In the genomic region with DNA sequence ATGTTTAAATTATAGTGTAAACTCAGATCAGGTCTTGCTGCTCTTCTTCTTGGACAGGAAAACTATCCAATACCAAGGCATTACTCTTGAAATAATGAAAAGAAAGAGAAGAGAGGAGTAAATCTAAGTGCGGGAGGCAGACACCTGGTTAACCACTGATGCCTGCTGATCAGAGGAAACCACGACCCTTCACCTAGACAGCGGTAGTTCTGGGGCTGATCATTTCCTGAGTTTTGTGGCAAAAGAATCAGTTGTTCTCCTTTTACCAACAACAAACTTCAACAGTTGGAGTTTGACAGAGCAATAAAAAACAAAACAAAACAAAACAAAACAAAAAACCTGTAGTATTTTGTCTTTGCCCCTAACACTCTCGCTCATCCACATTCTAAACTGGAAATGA, we compare ENCODE assay signal across 16 cellular contexts. TPM values are rescaled to one million over a fixed set of nuclear protein-coding genes. Genes with fewer than 3 reads are reported as not detected.
DNase-seq lines count a peak whose midpoint lies in the region; ATAC-seq and TF ChIP-seq lines count a peak whose summit lies in the region.
"Had no signal": no experiment of that assay in that cellular context is flagged by ENCODE, and none has a peak within 500 bp of the region (broad histone marks: within the 10 kb centered on the region; RNA-seq: fewer than 3 reads in every experiment).

No MANE protein-coding gene starts in this region.

- TF ChIP-seq CTCF in MM.1S (IDR thresholded peaks at IDR 0.05; ENCODE audit: low read length) (no peak), Caco-2 (IDR thresholded peaks at IDR 0.05; ENCODE audit: insufficient read depth in 1 of 2, low read depth in 1 of 2, low read length in 1 of 2, severe bottlenecking in 1 of 2, unreplicated experiment in 1 of 2) (no peak)

- no peaks in the 10 kb centered on the region for H3K79me2 ChIP-seq in MM.1S (ENCODE audit: low read length)

- peaks cover 11% of the 10 kb centered on the region for H3K4me1 ChIP-seq in MM.1S (ENCODE audit: low read length)
- no peaks in the 10 kb centered on the region for H3K4me1 ChIP-seq in Caco-2
- H3K4me1 ChIP-seq: gastroesophageal sphincter, thyroid gland had no signal

- peak overlapping the region; percentile 25; the same call in 1 of the 2 replicates for H3K27ac ChIP-seq in MM.1S (ENCODE audit: low read length)
- H3K27ac ChIP-seq: gastroesophageal sphincter, thyroid gland had no signal

- H3F3A ChIP-seq in MM.1S (ENCODE audit: insufficient read depth, low read length) = peaks cover 4% of the 10 kb centered on the region; the same call in 1 of the 2 replicates

- H3K9me2 ChIP-seq in MM.1S (replicated peaks; ENCODE audit: insufficient read depth, low read length) = no peaks in the 10 kb centered on the region

- ATAC-seq in activated T-cell treated with anti-CD3 and anti-CD28 coated beads, Interleukin-2, amount 50 U/mL, for 72 hours (replicated peaks in 1 of 2) = no peak
- peak in 1 of 2 donors; percentile 21 for ATAC-seq in naive B cell (ENCODE audit: low read depth in 2 of 2)
- no peak for ATAC-seq in GM21360 (IDR thresholded peaks at IDR 0.05; ENCODE audit: unreplicated experiment)
- no peak for ATAC-seq in HG03354 (IDR thresholded peaks at IDR 0.05; ENCODE audit: poor library complexity, severe bottlenecking, unreplicated experiment)
- ATAC-seq: gastroesophageal sphincter had no signal

- H3K27me3 ChIP-seq in MM.1S (replicated peaks; ENCODE audit: insufficient read depth, low read length) (no peaks in the 10 kb centered on the region), Caco-2 (replicated peaks; ENCODE audit: control insufficient read depth, insufficient read depth, low read length) (no peaks in the 10 kb centered on the region)
- H3K27me3 ChIP-seq: gastroesophageal sphincter, thyroid gland had no signal

- BruUV-seq in Caco-2 (replicated peaks; lab: Mats Ljungman, UMichigan) = no TSS peak

- H2AFZ ChIP-seq in MM.1S (ENCODE audit: low read length) = peak overlapping the region; percentile 21; the same call in 1 of the 2 replicates

- H3K4me3 ChIP-seq in MM.1S (ENCODE audit: low read length) (0 out of 2 replicates have a peak overlapping the region, but pooled peaks have one; percentile 14), Caco-2 (ENCODE audit: low read depth, low read length) (no peak overlapping the region)
- H3K4me3 ChIP-seq: gastroesophageal sphincter, thyroid gland had no signal

- H3K4me2 ChIP-seq in MM.1S (ENCODE audit: low read depth, low read length) = peak overlapping the region; percentile 67

- H3K36me3 ChIP-seq in MM.1S (replicated peaks; ENCODE audit: insufficient read depth, low read length) = no peaks in the 10 kb centered on the region
- H3K36me3 ChIP-seq in Caco-2 (ENCODE audit: control insufficient read depth, insufficient read depth, low read length) = no peaks in the 10 kb centered on the region
- H3K36me3 ChIP-seq: gastroesophageal sphincter, thyroid gland had no signal

- POLR2A ChIA-PET in Caco-2 (lab: Charles Lee) = no interaction called here

- H3K4me3 Mint-ChIP-seq in activated T-cell treated with anti-CD3 and anti-CD28 coated beads, Interleukin-2, amount 50 U/mL, for 24 hours = peak overlapping the region; percentile 61
- peak overlapping the region; percentile 69 to 82 for H3K4me3 Mint-ChIP-seq in activated T-cell treated with anti-CD3 and anti-CD28 coated beads, Interleukin-2, amount 50 U/mL, for 72 hours
- peak overlapping the region in 2 of 8 donors; percentile 44 to 53 for H3K4me3 Mint-ChIP-seq in naive B cell
- no peak overlapping the region for H3K4me3 Mint-ChIP-seq in Caco-2 (ENCODE audit: unreplicated experiment)

- peaks cover 41% of the 10 kb centered on the region for H3K4me1 Mint-ChIP-seq in activated T-cell treated with anti-CD3 and anti-CD28 coated beads, Interleukin-2, amount 50 U/mL, for 24 hours (ENCODE audit: low read depth)
- H3K4me1 Mint-ChIP-seq in activated T-cell treated with anti-CD3 and anti-CD28 coated beads, Interleukin-2, amount 50 U/mL, for 72 hours (ENCODE audit: low read depth) = peaks cover 40% of the 10 kb centered on the region
- H3K4me1 Mint-ChIP-seq in naive B cell = peaks cover 4 to 14% (median 8%) of the 10 kb centered on the region in 3 donors
- peaks cover 6% of the 10 kb centered on the region for H3K4me1 Mint-ChIP-seq in Caco-2 (ENCODE audit: low read depth, unreplicated experiment)

- H3K36me3 Mint-ChIP-seq in activated T-cell treated with anti-CD3 and anti-CD28 coated beads, Interleukin-2, amount 50 U/mL, for 24 hours (ENCODE audit: low read depth) = peaks cover 15% of the 10 kb centered on the region
- no peaks in the 10 kb centered on the region for H3K36me3 Mint-ChIP-seq in activated T-cell treated with anti-CD3 and anti-CD28 coated beads, Interleukin-2, amount 50 U/mL, for 72 hours (ENCODE audit: insufficient read depth in 2 of 2)
- H3K36me3 Mint-ChIP-seq in naive B cell (no peaks in the 10 kb centered on the region), Caco-2 (ENCODE audit: insufficient read depth, unreplicated experiment) (no peaks in the 10 kb centered on the region)

- H4K20me1 ChIP-seq in MM.1S (ENCODE audit: insufficient read depth, low read length) = no peaks in the 10 kb centered on the region

- no peaks in the 10 kb centered on the region for H3K9me3 ChIP-seq in MM.1S (replicated peaks; ENCODE audit: insufficient read depth, low read length)
- H3K9me3 ChIP-seq in Caco-2 = no peaks in the 10 kb centered on the region
- H3K9me3 ChIP-seq: gastroesophageal sphincter, thyroid gland had no signal

- intact Hi-C loops in Caco-2 (cut with micrococcal nuclease; ENCODE audit: unreplicated experiment) = no loop called here

- CTCF ChIA-PET in Caco-2 (lab: Charles Lee) = no interaction called here

- H3K27ac Mint-ChIP-seq in activated T-cell treated with anti-CD3 and anti-CD28 coated beads, Interleukin-2, amount 50 U/mL, for 24 hours = peak overlapping the region; percentile 82
- H3K27ac Mint-ChIP-seq in activated T-cell treated with anti-CD3 and anti-CD28 coated beads, Interleukin-2, amount 50 U/mL, for 72 hours = peak overlapping the region; percentile 80
- peak overlapping the region in 2 of 6 donors; percentile 34 to 48 for H3K27ac Mint-ChIP-seq in naive B cell
- no peak overlapping the region for H3K27ac Mint-ChIP-seq in Caco-2 (ENCODE audit: unreplicated experiment)

- no peaks in the 10 kb centered on the region for H3K9me3 Mint-ChIP-seq in activated T-cell treated with anti-CD3 and anti-CD28 coated beads, Interleukin-2, amount 50 U/mL, for 24 hours
- no peaks in the 10 kb centered on the region for H3K9me3 Mint-ChIP-seq in activated T-cell treated with anti-CD3 and anti-CD28 coated beads, Interleukin-2, amount 50 U/mL, for 72 hours
- H3K9me3 Mint-ChIP-seq in naive B cell (no peaks in the 10 kb centered on the region), Caco-2 (ENCODE audit: unreplicated experiment) (no peaks in the 10 kb centered on the region)

- no peak for DNase-seq in activated T-cell treated with anti-CD3 and anti-CD28 coated beads, Interleukin-2, amount 50 U/mL, for 24 hours
- DNase-seq in activated T-cell treated with anti-CD3 and anti-CD28 coated beads for 4 hours (no peak), MM.1S (peak; percentile 56), naive B cell (peak; percentile 24), Caco-2 (no peak)
- peak; percentile 21 to 27 for DNase-seq in activated T-cell treated with anti-CD3 and anti-CD28 coated beads, Interleukin-2, amount 50 U/mL, for 72 hours
- DNase-seq: ACHN; activated CD4-positive, CD25-positive, alpha-beta regulatory T cell treated with anti-CD3 and anti-CD28 coated beads, Interleukin-2, amount 50 U/mL, for 72 hours; mesenchymal stem cell; NCI-H187; NCI-H526 treated with DMSO at 0.1 percent for 48 hours; retina; thyroid gland had no signal

- H3K9ac ChIP-seq in MM.1S (ENCODE audit: low read length) = no peak overlapping the region

- H3K27me3 Mint-ChIP-seq in activated T-cell treated with anti-CD3 and anti-CD28 coated beads, Interleukin-2, amount 50 U/mL, for 24 hours = no peaks in the 10 kb centered on the region
- H3K27me3 Mint-ChIP-seq in activated T-cell treated with anti-CD3 and anti-CD28 coated beads, Interleukin-2, amount 50 U/mL, for 72 hours (ENCODE audit: low read depth) = no peaks in the 10 kb centered on the region
- no peaks in the 10 kb centered on the region for H3K27me3 Mint-ChIP-seq in naive B cell
- H3K27me3 Mint-ChIP-seq in Caco-2 (ENCODE audit: insufficient read depth, unreplicated experiment) = no peaks in the 10 kb centered on the region

RNA-seq across cellular contexts. Expression of a gene that starts 3.0 kb away (rescaled TPM):
- total RNA-seq in activated T-cell treated with anti-CD3 and anti-CD28 coated beads, Interleukin-2, amount 50 U/mL, for 72 hours = 1 to 10 TPM; 1.3 to 1.6 TPM
- 1 to 10 TPM in 1 of 6 donors, under 1 TPM in 2, not detected in 3; 0.40 to 1.3 (median 0.59) TPM for polyA plus RNA-seq in naive B cell (ENCODE audit: low read depth in 6 of 6)
- 0.44 TPM in 1 of 2 replicates, not detected in the other for total RNA-seq in Caco-2 (2022)
- total RNA-seq: gastroesophageal sphincter had no signal

RNA-seq across cellular contexts. Expression of a gene that starts 32.2 kb away (rescaled TPM):
- total RNA-seq in activated T-cell treated with anti-CD3 and anti-CD28 coated beads, Interleukin-2, amount 50 U/mL, for 72 hours = 1 to 10 TPM; 3.4 to 4.0 TPM
- polyA plus RNA-seq in naive B cell (ENCODE audit: low read depth in 6 of 6) = 10 to 100 TPM in 1 of 6 donors, 1 to 10 TPM in 4, not detected in 1; 2.2 to 10.6 (median 5.5) TPM
- total RNA-seq in Caco-2 (2022) = 1.9 and 3.4 TPM in 2 replicates
- total RNA-seq: gastroesophageal sphincter, thyroid gland had no signal

Comparison
In these comparisons a context has a peak if more than half of its experiments do, and no peak if none do; other contexts are left out.
1. DNase-seq: peak in MM.1S (single experiment), activated T-cell treated with anti-CD3 and anti-CD28 coated beads, Interleukin-2, amount 50 U/mL, for 72 hours (2 of 2) and naive B cell (single experiment); none in activated T-cell treated with anti-CD3 and anti-CD28 coated beads, Interleukin-2, amount 50 U/mL, for 24 hours (single experiment), activated T-cell treated with anti-CD3 and anti-CD28 coated beads for 4 hours (single experiment) and Caco-2 (0 of 2).